ENCODE assay signal across 24 cellular contexts in the genomic region with DNA sequence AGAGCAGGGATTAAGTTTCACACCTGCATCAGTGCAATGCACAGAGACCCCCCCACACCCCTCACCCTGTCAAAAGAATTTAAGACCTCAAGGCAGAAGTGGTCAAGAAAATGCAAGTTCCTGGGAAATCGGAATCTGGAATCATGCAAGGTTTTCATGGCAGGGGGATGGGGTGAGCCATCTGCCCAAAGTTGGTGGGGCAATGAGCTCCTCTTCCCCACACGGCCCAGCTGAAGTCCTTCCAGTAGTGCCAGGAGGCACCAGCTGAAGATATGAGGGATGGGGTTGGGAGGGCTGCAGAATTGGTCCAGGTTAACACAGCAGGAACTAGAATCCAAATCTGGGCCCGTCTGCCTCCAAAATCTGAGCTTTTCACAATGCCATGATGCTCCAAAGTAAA. TPM values are rescaled to one million over a fixed set of nuclear protein-coding genes. Genes with fewer than 3 reads are reported as not detected.
"Had no signal": no experiment of that assay in that cellular context is flagged by ENCODE, and none has a peak within 500 bp of the region (broad histone marks: within the 10 kb centered on the region; RNA-seq: fewer than 3 reads in every experiment).

No MANE protein-coding gene starts in this region.

- H3K27me3 ChIP-seq: colonic mucosa, esophagus squamous epithelium, gastrocnemius medialis, heart right ventricle, left lung had no signal

- H3K4me3 Mint-ChIP-seq: effector memory CD8-positive, alpha-beta T cell; endodermal cell; naive thymus-derived CD4-positive, alpha-beta T cell had no signal

- H3K36me3 ChIP-seq: colonic mucosa, esophagus squamous epithelium, gastrocnemius medialis, heart right ventricle, left lung, lower lobe of right lung had no signal

- H3K36me3 Mint-ChIP-seq: naive thymus-derived CD4-positive, alpha-beta T cell had no signal

- ATAC-seq: effector memory CD8-positive, alpha-beta T cell; esophagus mucosa; gastrocnemius medialis; heart right ventricle; left cardiac atrium; left lung; left ventricle myocardium superior; lower lobe of right lung; naive thymus-derived CD4-positive, alpha-beta T cell had no signal

- H3K9me3 Mint-ChIP-seq: dendritic cell treated with granulocyte-macrophage colony-stimulating factor and Interleukin-4, amounts not matched to agents 40 ng/mL and 50 ng/mL, for 4 days; effector memory CD8-positive, alpha-beta T cell; endodermal cell; naive thymus-derived CD4-positive, alpha-beta T cell had no signal

- DNase-seq: colonic mucosa; cortex of kidney; effector CD8-positive, alpha-beta T cell; effector memory CD8-positive, alpha-beta T cell; endodermal cell; erythroblast; esophagus squamous epithelium; foreskin fibroblast; foreskin melanocyte; gastrocnemius medialis; glutamatergic neuron; head of caudate nucleus; heart right ventricle; hippocampal formation; left cardiac atrium; left lung; left ventricle myocardium superior; lower lobe of right lung; mesendoderm; midbrain; naive thymus-derived CD4-positive, alpha-beta T cell had no signal

- H3K9me3 ChIP-seq: colonic mucosa, esophagus squamous epithelium, gastrocnemius medialis, heart right ventricle, left lung, lower lobe of right lung had no signal

- H3K27ac ChIP-seq: colonic mucosa, epithelial cell of prostate, esophagus squamous epithelium, gastrocnemius medialis, heart right ventricle, left lung, lower lobe of right lung had no signal

- H3K4me3 ChIP-seq: colonic mucosa, esophagus squamous epithelium, gastrocnemius medialis, heart right ventricle, left lung, lower lobe of right lung had no signal

- H3K4me1 ChIP-seq: colonic mucosa, esophagus squamous epithelium, gastrocnemius medialis, left lung, lower lobe of right lung had no signal

- H3K27ac Mint-ChIP-seq: endodermal cell; naive thymus-derived CD4-positive, alpha-beta T cell had no signal

RNA-seq across cellular contexts. Expression of a gene that starts 25.0 kb away (rescaled TPM):
- total RNA-seq: endodermal cell had no signal
